ENCODE assay signal across 19 cellular contexts in genomic region chr12:98423963-98424362, GRCh38.
"Had no signal": no experiment of that assay in that cellular context is flagged by ENCODE, and none has a peak within 500 bp of the region (broad histone marks: within the 10 kb centered on the region; RNA-seq: fewer than 3 reads in every experiment).

No MANE protein-coding gene starts in this region.

- H3K4me2 ChIP-seq: neural progenitor cell had no signal

- H3K9me3 ChIP-seq: gastroesophageal sphincter, transverse colon had no signal

- FAIRE-seq: bronchial epithelial cell, colon had no signal

- H3K36me3 ChIP-seq: gastroesophageal sphincter, neural progenitor cell, transverse colon had no signal

- H3K27me3 ChIP-seq: gastroesophageal sphincter, hepatocyte, neural progenitor cell, transverse colon had no signal

- H3K9ac ChIP-seq: neural progenitor cell had no signal

- H3K79me2 ChIP-seq: hepatocyte had no signal

- H2AFZ ChIP-seq: hepatocyte, neural progenitor cell had no signal

- H3K27ac ChIP-seq: epithelial cell of prostate, gastroesophageal sphincter, neural progenitor cell, transverse colon had no signal

- DNase-seq: activated CD4-positive, alpha-beta memory T cell treated with anti-CD3 and anti-CD28 coated beads for 36 hours; activated CD4-positive, alpha-beta T cell treated with anti-CD3 and anti-CD28 coated beads, Interleukin-2, amount 10 ng/mL, durations not matched to agents 24 days and 14 days; activated CD4-positive, CD25-positive, alpha-beta regulatory T cell treated with anti-CD3 and anti-CD28 coated beads, Interleukin-2, amount 50 U/mL, for 72 hours; activated naive CD8-positive, alpha-beta T cell treated with anti-CD3 and anti-CD28 coated beads, Interleukin-2, amount 50 U/mL, for 24 hours; activated T-cell treated with anti-CD3 and anti-CD28 coated beads, Interleukin-2, amount 50 U/mL, for 48 hours; effector CD4-positive, alpha-beta T cell; left cardiac atrium; left ventricle myocardium superior; naive thymus-derived CD8-positive, alpha-beta T cell; posterior cingulate gyrus; stimulated activated CD4-positive, alpha-beta T cell treated with anti-CD3 and anti-CD28 coated beads, Interleukin-2, amount 100 ng/mL, for 48 hours; stimulated activated naive CD4-positive, alpha-beta T cell treated with Interleukin-2 at 50 U/mL for 16 hours; transverse colon had no signal

- H3K4me3 ChIP-seq: gastroesophageal sphincter, hepatocyte, neural progenitor cell, transverse colon had no signal
